In the genomic region with DNA sequence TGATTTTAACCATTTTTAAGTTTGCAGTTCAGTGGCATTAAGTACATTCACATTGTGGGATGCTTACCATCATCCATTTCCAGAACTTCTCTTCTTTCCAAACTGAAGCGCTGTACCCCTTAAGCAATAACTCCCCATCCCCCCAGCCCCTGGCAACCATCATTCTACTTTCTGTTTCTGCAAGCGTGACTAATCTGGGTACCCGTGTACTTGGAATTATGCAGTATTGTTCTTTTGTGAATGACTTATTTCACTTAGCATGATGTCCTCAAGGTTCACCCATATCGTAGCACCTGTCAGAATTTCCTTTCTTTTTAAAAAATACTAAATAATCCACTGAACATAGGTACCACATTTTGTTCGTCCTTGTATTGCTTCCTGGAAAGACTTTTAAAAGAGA, we compare ENCODE assay signal across 16 cellular contexts. TPM values are rescaled to one million over a fixed set of nuclear protein-coding genes. Genes with fewer than 3 reads are reported as not detected.
DNase-seq lines count a peak whose midpoint lies in the region; ATAC-seq lines count a peak whose summit lies in the region.
"Had no signal": no experiment of that assay in that cellular context is flagged by ENCODE, and none has a peak within 500 bp of the region (broad histone marks: within the 10 kb centered on the region; RNA-seq: fewer than 3 reads in every experiment).

No MANE protein-coding gene starts in this region.

- ATAC-seq in activated T-cell treated with anti-CD3 and anti-CD28 coated beads, Interleukin-2, amount 50 U/mL, for 4 hours: peak; percentile 10 to 41
- ATAC-seq in stimulated activated naive CD8-positive, alpha-beta T cell treated with anti-CD3 and anti-CD28 coated beads, Interleukin-15, amount 100 ng/mL, for 72 hours: peak; percentile 76
- ATAC-seq in HG03460 (IDR thresholded peaks at IDR 0.05; ENCODE audit: unreplicated experiment): no peak
- ATAC-seq: HepG2 had no signal

- peaks cover 81% of the 10 kb centered on the region for H3K4me1 Mint-ChIP-seq in activated T-cell treated with anti-CD3 and anti-CD28 coated beads, Interleukin-2, amount 50 U/mL, for 4 hours (ENCODE audit: low read depth)
- peaks cover 88% of the 10 kb centered on the region for H3K4me1 Mint-ChIP-seq in stimulated activated naive CD8-positive, alpha-beta T cell treated with anti-CD3 and anti-CD28 coated beads, Interleukin-15, amount 100 ng/mL, for 72 hours

- peak overlapping the region; percentile 64 for H3K4me3 Mint-ChIP-seq in activated T-cell treated with anti-CD3 and anti-CD28 coated beads, Interleukin-2, amount 50 U/mL, for 4 hours
- peak overlapping the region; percentile 41 to 62 for H3K4me3 Mint-ChIP-seq in stimulated activated naive CD8-positive, alpha-beta T cell treated with anti-CD3 and anti-CD28 coated beads, Interleukin-15, amount 100 ng/mL, for 72 hours
- H3K4me3 Mint-ChIP-seq: nephron progenitor cell had no signal

- DNase-seq in stimulated activated CD4-positive, alpha-beta T cell treated with anti-CD3 and anti-CD28 coated beads, Interleukin-12 subunit alpha, Interleukin-12 subunit beta, amount 100 ng/mL, for 4 hours: peak; percentile 6
- no peak for DNase-seq in stimulated activated CD4-positive, alpha-beta T cell treated with anti-CD3 and anti-CD28 coated beads, Interleukin-2, amount 100 ng/mL, for 48 hours
- DNase-seq in activated T-cell treated with anti-CD3 and anti-CD28 coated beads, Interleukin-2, amount 50 U/mL, for 4 hours: no peak
- peak in 1 of 2 donors; percentile 33 for DNase-seq in stimulated activated naive CD8-positive, alpha-beta T cell treated with anti-CD3 and anti-CD28 coated beads, Interleukin-15, amount 100 ng/mL, for 72 hours
- DNase-seq in NCI-H1694 (lab: John Stamatoyannopoulos, UW) (no peak), SIG-M5 treated with dmso at 0.1 percent for 504 hours (lab: John Stamatoyannopoulos, UW; ENCODE audit: unreplicated experiment) (no peak)
- DNase-seq: brain microvascular endothelial cell; effector CD4-positive, alpha-beta T cell; left ventricle myocardium inferior; NCI-H2171 treated with DMSO at 0.1 percent for 48 hours; nephron progenitor cell; retina; Right ventricle myocardium superior had no signal

- H3K9ac ChIP-seq in iPS-15b (ENCODE audit: low read depth, low read length): no peak overlapping the region

- no peaks in the 10 kb centered on the region for H3K9me3 Mint-ChIP-seq in activated T-cell treated with anti-CD3 and anti-CD28 coated beads, Interleukin-2, amount 50 U/mL, for 4 hours
- no peaks in the 10 kb centered on the region for H3K9me3 Mint-ChIP-seq in stimulated activated naive CD8-positive, alpha-beta T cell treated with anti-CD3 and anti-CD28 coated beads, Interleukin-15, amount 100 ng/mL, for 72 hours

- H3K27me3 ChIP-seq in iPS-15b (ENCODE audit: control insufficient read depth, insufficient read depth, low read length): no peaks in the 10 kb centered on the region
- H3K27me3 ChIP-seq: brain microvascular endothelial cell had no signal

- H3K27ac Mint-ChIP-seq in stimulated activated naive CD8-positive, alpha-beta T cell treated with anti-CD3 and anti-CD28 coated beads, Interleukin-15, amount 100 ng/mL, for 72 hours: peak overlapping the region; percentile 52 to 71
- H3K27ac Mint-ChIP-seq: nephron progenitor cell had no signal

- H3K36me3 ChIP-seq in iPS-15b (ENCODE audit: control insufficient read depth, insufficient read depth, low read length): no peaks in the 10 kb centered on the region
- H3K36me3 ChIP-seq: brain microvascular endothelial cell, left ventricle myocardium inferior had no signal

- H3K9me3 ChIP-seq in iPS-15b (ENCODE audit: control insufficient read depth, insufficient read depth, low read length): no peaks in the 10 kb centered on the region
- H3K9me3 ChIP-seq: left ventricle myocardium inferior had no signal

- no peaks in the 10 kb centered on the region for H3K27me3 Mint-ChIP-seq in activated T-cell treated with anti-CD3 and anti-CD28 coated beads, Interleukin-2, amount 50 U/mL, for 4 hours (ENCODE audit: low read depth)
- H3K27me3 Mint-ChIP-seq in stimulated activated naive CD8-positive, alpha-beta T cell treated with anti-CD3 and anti-CD28 coated beads, Interleukin-15, amount 100 ng/mL, for 72 hours: no peaks in the 10 kb centered on the region

- peak overlapping the region; percentile 36 for H3K4me3 ChIP-seq in iPS-15b (ENCODE audit: low read depth, low read length)
- H3K4me3 ChIP-seq: left ventricle myocardium inferior had no signal

- H3K4me1 ChIP-seq in iPS-15b (ENCODE audit: control insufficient read depth, insufficient read depth, low read length): peaks cover 22% of the 10 kb centered on the region

- no peaks in the 10 kb centered on the region for H3K36me3 Mint-ChIP-seq in activated T-cell treated with anti-CD3 and anti-CD28 coated beads, Interleukin-2, amount 50 U/mL, for 4 hours (ENCODE audit: insufficient read depth)

RNA-seq across cellular contexts. Expression of a gene that starts 32.9 kb away (rescaled TPM):
- total RNA-seq in activated T-cell treated with anti-CD3 and anti-CD28 coated beads, Interleukin-2, amount 50 U/mL, for 4 hours: 10 to 100 TPM; 33.9 to 35.9 (median 34.1) TPM
